ENCODE assay signal across 22 cellular contexts in the genomic region with DNA sequence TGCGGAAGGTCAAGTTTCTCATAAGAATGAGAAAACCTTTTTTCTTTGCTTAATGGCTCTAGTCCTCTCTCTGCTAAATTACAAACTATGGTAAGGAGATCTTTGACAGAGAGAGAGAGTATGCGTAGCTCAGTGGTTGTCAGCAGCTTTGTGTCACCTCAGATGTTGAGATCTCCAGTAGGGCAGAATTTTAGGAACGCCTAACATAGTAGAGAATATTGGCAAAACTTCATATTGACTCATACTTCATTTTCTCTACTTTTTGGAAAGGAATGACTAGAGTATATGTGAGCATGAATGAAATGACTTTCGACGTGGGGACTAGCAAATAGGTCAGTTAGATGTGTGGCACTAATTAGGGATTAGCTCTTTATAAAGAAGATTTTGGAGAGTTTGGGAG.
"Had no signal": no experiment of that assay in that cellular context is flagged by ENCODE, and none has a peak within 500 bp of the region (broad histone marks: within the 10 kb centered on the region; RNA-seq: fewer than 3 reads in every experiment).

No MANE protein-coding gene starts in this region.

- H3K4me1 Mint-ChIP-seq: neural crest cell had no signal

- H3K4me3 ChIP-seq: esophagus muscularis mucosa, gastrocnemius medialis, heart right ventricle, left lung, lower lobe of right lung, right atrium auricular region, sigmoid colon, stomach, thoracic aorta, transverse colon had no signal

- H3K9me3 ChIP-seq: esophagus muscularis mucosa, gastrocnemius medialis, heart right ventricle, left lung, lower lobe of right lung, right atrium auricular region, sigmoid colon, stomach, thoracic aorta, transverse colon had no signal

- H3K27ac Mint-ChIP-seq: dendritic cell treated with granulocyte-macrophage colony-stimulating factor and Interleukin-4, amounts not matched to agents 40 ng/mL and 50 ng/mL, for 4 days; effector memory CD8-positive, alpha-beta T cell; memory B cell; mesothelial cell of epicardium; natural killer cell had no signal

- H3K36me3 ChIP-seq: gastrocnemius medialis, right atrium auricular region, thoracic aorta, transverse colon had no signal

- H3K4me1 ChIP-seq: esophagus muscularis mucosa, gastrocnemius medialis, left lung, lower lobe of right lung, right atrium auricular region, sigmoid colon, stomach, transverse colon had no signal

- H3K27me3 ChIP-seq: esophagus muscularis mucosa, gastrocnemius medialis, heart right ventricle, left lung, right atrium auricular region, sigmoid colon, stomach, transverse colon had no signal

- DNase-seq: effector memory CD8-positive, alpha-beta T cell; gastrocnemius medialis; heart right ventricle; left lung; lower lobe of right lung; natural killer cell; posterior cingulate gyrus; sigmoid colon; small intestine; stimulated activated CD4-positive, alpha-beta T cell treated with anti-CD3 and anti-CD28 coated beads, Interleukin-12 subunit alpha, Interleukin-12 subunit beta, amount 100 ng/mL, for 4 hours; stimulated activated naive CD4-positive, alpha-beta T cell; stomach; substantia nigra; transverse colon had no signal

- H3K27me3 Mint-ChIP-seq: dendritic cell treated with granulocyte-macrophage colony-stimulating factor and Interleukin-4, amounts not matched to agents 40 ng/mL and 50 ng/mL, for 4 days; effector memory CD8-positive, alpha-beta T cell; memory B cell had no signal

- H3K4me3 Mint-ChIP-seq: dendritic cell treated with granulocyte-macrophage colony-stimulating factor and Interleukin-4, amounts not matched to agents 40 ng/mL and 50 ng/mL, for 4 days; effector memory CD8-positive, alpha-beta T cell; memory B cell; mesothelial cell of epicardium; natural killer cell; neural crest cell had no signal

- H3K27ac ChIP-seq: epithelial cell of prostate, esophagus muscularis mucosa, gastrocnemius medialis, heart right ventricle, left lung, lower lobe of right lung, right atrium auricular region, sigmoid colon, stomach, thoracic aorta, transverse colon had no signal

- ATAC-seq: effector memory CD8-positive, alpha-beta T cell; gastrocnemius medialis; heart right ventricle; left lung; lower lobe of right lung; natural killer cell had no signal

- H3K9me3 Mint-ChIP-seq: dendritic cell treated with granulocyte-macrophage colony-stimulating factor and Interleukin-4, amounts not matched to agents 40 ng/mL and 50 ng/mL, for 4 days; effector memory CD8-positive, alpha-beta T cell; memory B cell; mesothelial cell of epicardium; natural killer cell; neural crest cell had no signal

- H3K36me3 Mint-ChIP-seq: natural killer cell had no signal
